ENCODE assay signal across 1 cellular context in the genomic region with DNA sequence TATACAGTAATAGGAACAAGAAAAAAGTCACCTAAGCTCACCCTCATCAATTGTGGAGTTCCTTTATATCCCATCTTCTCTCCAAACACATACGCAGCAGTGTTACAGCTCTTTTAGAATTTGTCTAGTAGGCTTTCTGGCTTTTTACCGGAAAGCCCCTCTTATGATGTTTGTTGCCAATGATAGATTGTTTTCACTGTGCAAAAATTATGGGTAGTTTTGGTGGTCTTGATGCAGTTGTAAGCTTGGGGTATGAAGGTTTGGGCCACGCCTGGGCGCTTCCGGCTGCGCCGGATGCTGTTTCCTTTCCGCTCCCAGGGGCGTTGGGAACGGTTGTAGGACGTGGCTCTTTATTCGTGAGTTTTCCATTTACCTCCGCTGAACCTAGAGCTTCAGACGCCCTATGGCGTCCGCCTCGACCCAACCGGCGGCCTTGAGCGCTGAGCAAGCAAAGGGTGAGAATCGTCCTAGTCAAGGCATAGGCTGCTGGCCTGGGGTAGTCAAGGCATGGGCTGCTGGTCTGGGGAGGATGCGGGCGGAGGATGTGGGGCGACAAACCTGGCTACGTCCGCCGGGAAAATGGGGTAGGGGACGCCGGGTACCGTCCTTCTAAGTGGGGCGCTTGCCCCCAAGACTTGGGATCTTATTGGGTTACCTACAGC.
TF ChIP-seq lines count a peak whose summit lies in the region.

A gene with protein sequence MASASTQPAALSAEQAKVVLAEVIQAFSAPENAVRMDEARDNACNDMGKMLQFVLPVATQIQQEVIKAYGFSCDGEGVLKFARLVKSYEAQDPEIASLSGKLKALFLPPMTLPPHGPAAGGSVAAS (plus strand): TSS at position 304 of the 662 bp plus-strand sequence. CDS start 100 bp downstream, at position 404.
RNU7-1 (plus strand) TSS at position 98 of the 662 bp plus-strand sequence.

TF ChIP-seq in HepG2, 621 proteins besides CTCF, POLR2A, EP300 and RAD21 (continued from another document and continues in another):
- TF ChIP-seq, protein P1, sequence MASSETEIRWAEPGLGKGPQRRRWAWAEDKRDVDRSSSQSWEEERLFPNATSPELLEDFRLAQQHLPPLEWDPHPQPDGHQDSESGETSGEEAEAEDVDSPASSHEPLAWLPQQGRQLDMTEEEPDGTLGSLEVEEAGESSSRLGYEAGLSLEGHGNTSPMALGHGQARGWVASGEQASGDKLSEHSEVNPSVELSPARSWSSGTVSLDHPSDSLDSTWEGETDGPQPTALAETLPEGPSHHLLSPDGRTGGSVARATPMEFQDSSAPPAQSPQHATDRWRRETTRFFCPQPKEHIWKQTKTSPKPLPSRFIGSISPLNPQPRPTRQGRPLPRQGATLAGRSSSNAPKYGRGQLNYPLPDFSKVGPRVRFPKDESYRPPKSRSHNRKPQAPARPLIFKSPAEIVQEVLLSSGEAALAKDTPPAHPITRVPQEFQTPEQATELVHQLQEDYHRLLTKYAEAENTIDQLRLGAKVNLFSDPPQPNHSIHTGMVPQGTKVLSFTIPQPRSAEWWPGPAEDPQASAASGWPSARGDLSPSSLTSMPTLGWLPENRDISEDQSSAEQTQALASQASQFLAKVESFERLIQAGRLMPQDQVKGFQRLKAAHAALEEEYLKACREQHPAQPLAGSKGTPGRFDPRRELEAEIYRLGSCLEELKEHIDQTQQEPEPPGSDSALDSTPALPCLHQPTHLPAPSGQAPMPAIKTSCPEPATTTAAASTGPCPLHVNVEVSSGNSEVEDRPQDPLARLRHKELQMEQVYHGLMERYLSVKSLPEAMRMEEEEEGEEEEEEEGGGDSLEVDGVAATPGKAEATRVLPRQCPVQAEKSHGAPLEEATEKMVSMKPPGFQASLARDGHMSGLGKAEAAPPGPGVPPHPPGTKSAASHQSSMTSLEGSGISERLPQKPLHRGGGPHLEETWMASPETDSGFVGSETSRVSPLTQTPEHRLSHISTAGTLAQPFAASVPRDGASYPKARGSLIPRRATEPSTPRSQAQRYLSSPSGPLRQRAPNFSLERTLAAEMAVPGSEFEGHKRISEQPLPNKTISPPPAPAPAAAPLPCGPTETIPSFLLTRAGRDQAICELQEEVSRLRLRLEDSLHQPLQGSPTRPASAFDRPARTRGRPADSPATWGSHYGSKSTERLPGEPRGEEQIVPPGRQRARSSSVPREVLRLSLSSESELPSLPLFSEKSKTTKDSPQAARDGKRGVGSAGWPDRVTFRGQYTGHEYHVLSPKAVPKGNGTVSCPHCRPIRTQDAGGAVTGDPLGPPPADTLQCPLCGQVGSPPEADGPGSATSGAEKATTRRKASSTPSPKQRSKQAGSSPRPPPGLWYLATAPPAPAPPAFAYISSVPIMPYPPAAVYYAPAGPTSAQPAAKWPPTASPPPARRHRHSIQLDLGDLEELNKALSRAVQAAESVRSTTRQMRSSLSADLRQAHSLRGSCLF (CRISPR knock-in tag; IDR thresholded peaks at IDR 0.05; ENCODE audit: borderline replicate concordance), result no peak
- TF ChIP-seq KLF11 (CRISPR knock-in tag; IDR thresholded peaks at IDR 0.05) (peak; percentile 80; the same call in 1 of the 2 replicates), ZNF281 (CRISPR knock-in tag; IDR thresholded peaks at IDR 0.05; ENCODE audit: borderline replicate concordance) (no peak), HMGA1 (CRISPR knock-in tag; conservative IDR thresholded peaks at IDR 0.05) (no peak), ARID2 (CRISPR knock-in tag; IDR thresholded peaks at IDR 0.05; ENCODE audit: borderline replicate concordance) (no peak), HES4 (CRISPR knock-in tag; IDR thresholded peaks at IDR 0.05; ENCODE audit: borderline replicate concordance) (peak; percentile 32; the same call in 1 of the 2 replicates), ZNF354B (CRISPR knock-in tag; IDR thresholded peaks at IDR 0.05) (peak; percentile 71; the same call in 1 of the 2 replicates), ATF2 (CRISPR knock-in tag; IDR thresholded peaks at IDR 0.05) (peak; percentile 91), PRDM15 (CRISPR knock-in tag; IDR thresholded peaks at IDR 0.05) (no peak), ZBTB44 (CRISPR knock-in tag; IDR thresholded peaks at IDR 0.05) (peak; percentile 89; the same call in 1 of the 2 replicates), NR1H2 (CRISPR knock-in tag; IDR thresholded peaks at IDR 0.05; ENCODE audit: borderline replicate concordance, low read depth) (no peak), NCOA2 (CRISPR knock-in tag; IDR thresholded peaks at IDR 0.05) (peak; percentile 86), ZNF746 (CRISPR knock-in tag; IDR thresholded peaks at IDR 0.05) (peak; percentile 54; the same call in 1 of the 2 replicates), ZNF383 (CRISPR knock-in tag; IDR thresholded peaks at IDR 0.05; ENCODE audit: borderline replicate concordance) (no peak), ZBTB3 (CRISPR knock-in tag; IDR thresholded peaks at IDR 0.05; ENCODE audit: borderline replicate concordance, low read depth) (peak; percentile 91), ZNF772 (CRISPR knock-in tag; IDR thresholded peaks at IDR 0.05) (no peak), ZNF558 (CRISPR knock-in tag; IDR thresholded peaks at IDR 0.05; ENCODE audit: borderline replicate concordance) (no peak), ZSCAN30 (CRISPR knock-in tag; IDR thresholded peaks at IDR 0.05) (no peak), YY1 (IDR thresholded peaks at IDR 0.05; ENCODE audit: insufficient read depth, insufficient replicate concordance, low read depth, low read length) (peak; percentile 47), CBX1 (IDR thresholded peaks at IDR 0.05; ENCODE audit: low read depth) (peak; percentile 100), ZNF331 (CRISPR knock-in tag; IDR thresholded peaks at IDR 0.05) (peak; percentile 85), ZNF101 (CRISPR knock-in tag; IDR thresholded peaks at IDR 0.05; ENCODE audit: borderline replicate concordance, low read depth) (peak; percentile 71; the same call in 1 of the 2 replicates), WIZ (CRISPR knock-in tag; IDR thresholded peaks at IDR 0.05) (no peak; the same call in 1 of the 2 replicates), TAF15 (IDR thresholded peaks at IDR 0.05; ENCODE audit: low read depth, low read length, poor library complexity, severe bottlenecking) (peak; percentile 26), RFXANK (CRISPR knock-in tag; IDR thresholded peaks at IDR 0.05) (peak; percentile 87; the same call in 1 of the 2 replicates), RFX3 (CRISPR knock-in tag; IDR thresholded peaks at IDR 0.05) (0 out of 2 replicates have a peak, but pooled peaks have one; percentile 23), MEIS1 (CRISPR knock-in tag; IDR thresholded peaks at IDR 0.05; ENCODE audit: borderline replicate concordance) (peak; percentile 25; the same call in 1 of the 2 replicates), ZNF674 (CRISPR knock-in tag; IDR thresholded peaks at IDR 0.05; ENCODE audit: low read depth) (no peak), ZNF256 (CRISPR knock-in tag; conservative IDR thresholded peaks at IDR 0.05) (peak; percentile 28; the same call in 1 of the 2 replicates), ZNF678 (CRISPR knock-in tag; IDR thresholded peaks at IDR 0.05) (peak; percentile 89; the same call in 1 of the 2 replicates), ZNF138 (CRISPR knock-in tag; IDR thresholded peaks at IDR 0.05; ENCODE audit: low read depth) (no peak; the same call in 1 of the 2 replicates)
- TF ChIP-seq, protein P2, sequence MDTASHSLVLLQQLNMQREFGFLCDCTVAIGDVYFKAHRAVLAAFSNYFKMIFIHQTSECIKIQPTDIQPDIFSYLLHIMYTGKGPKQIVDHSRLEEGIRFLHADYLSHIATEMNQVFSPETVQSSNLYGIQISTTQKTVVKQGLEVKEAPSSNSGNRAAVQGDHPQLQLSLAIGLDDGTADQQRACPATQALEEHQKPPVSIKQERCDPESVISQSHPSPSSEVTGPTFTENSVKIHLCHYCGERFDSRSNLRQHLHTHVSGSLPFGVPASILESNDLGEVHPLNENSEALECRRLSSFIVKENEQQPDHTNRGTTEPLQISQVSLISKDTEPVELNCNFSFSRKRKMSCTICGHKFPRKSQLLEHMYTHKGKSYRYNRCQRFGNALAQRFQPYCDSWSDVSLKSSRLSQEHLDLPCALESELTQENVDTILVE (CRISPR knock-in tag; IDR thresholded peaks at IDR 0.05), result peak; percentile 70
- TF ChIP-seq, protein P3, sequence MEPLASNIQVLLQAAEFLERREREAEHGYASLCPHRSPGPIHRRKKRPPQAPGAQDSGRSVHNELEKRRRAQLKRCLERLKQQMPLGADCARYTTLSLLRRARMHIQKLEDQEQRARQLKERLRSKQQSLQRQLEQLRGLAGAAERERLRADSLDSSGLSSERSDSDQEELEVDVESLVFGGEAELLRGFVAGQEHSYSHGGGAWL (CRISPR knock-in tag; IDR thresholded peaks at IDR 0.05), result no peak
- TF ChIP-seq, protein P4, sequence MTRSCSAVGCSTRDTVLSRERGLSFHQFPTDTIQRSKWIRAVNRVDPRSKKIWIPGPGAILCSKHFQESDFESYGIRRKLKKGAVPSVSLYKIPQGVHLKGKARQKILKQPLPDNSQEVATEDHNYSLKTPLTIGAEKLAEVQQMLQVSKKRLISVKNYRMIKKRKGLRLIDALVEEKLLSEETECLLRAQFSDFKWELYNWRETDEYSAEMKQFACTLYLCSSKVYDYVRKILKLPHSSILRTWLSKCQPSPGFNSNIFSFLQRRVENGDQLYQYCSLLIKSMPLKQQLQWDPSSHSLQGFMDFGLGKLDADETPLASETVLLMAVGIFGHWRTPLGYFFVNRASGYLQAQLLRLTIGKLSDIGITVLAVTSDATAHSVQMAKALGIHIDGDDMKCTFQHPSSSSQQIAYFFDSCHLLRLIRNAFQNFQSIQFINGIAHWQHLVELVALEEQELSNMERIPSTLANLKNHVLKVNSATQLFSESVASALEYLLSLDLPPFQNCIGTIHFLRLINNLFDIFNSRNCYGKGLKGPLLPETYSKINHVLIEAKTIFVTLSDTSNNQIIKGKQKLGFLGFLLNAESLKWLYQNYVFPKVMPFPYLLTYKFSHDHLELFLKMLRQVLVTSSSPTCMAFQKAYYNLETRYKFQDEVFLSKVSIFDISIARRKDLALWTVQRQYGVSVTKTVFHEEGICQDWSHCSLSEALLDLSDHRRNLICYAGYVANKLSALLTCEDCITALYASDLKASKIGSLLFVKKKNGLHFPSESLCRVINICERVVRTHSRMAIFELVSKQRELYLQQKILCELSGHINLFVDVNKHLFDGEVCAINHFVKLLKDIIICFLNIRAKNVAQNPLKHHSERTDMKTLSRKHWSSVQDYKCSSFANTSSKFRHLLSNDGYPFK (CRISPR knock-in tag; IDR thresholded peaks at IDR 0.05; ENCODE audit: borderline replicate concordance), result no peak
